Comparison of ENCODE assay signal across 10 cellular contexts in genomic region chr14:69038449-69039286, GRCh38. TPM values are rescaled to one million over a fixed set of nuclear protein-coding genes. Genes with fewer than 3 reads are reported as not detected.
DNase-seq lines count a peak whose midpoint lies in the region; ATAC-seq and TF ChIP-seq lines count a peak whose summit lies in the region.
"Had no signal": no experiment of that assay in that cellular context is flagged by ENCODE, and none has a peak within 500 bp of the region (broad histone marks: within the 10 kb centered on the region; RNA-seq: fewer than 3 reads in every experiment).

No MANE protein-coding gene starts in this region.

- no peak overlapping the region for H3K27ac Mint-ChIP-seq in activated CD4-positive, alpha-beta T cell treated with anti-CD3 and anti-CD28 coated beads, Interleukin-2, amount 10 ng/mL, durations not matched to agents 7 days and 5 days
- H3K27ac Mint-ChIP-seq: activated CD8-positive, alpha-beta T cell treated with anti-CD3 and anti-CD28 coated beads for 36 hours had no signal

- TF ChIP-seq CTCF in HFF-Myc (IDR thresholded peaks at IDR 0.05; ENCODE audit: low read depth, low read length, missing control alignments) = no peak
- TF ChIP-seq CTCF in astrocyte of the spinal cord (IDR thresholded peaks at IDR 0.05; ENCODE audit: low read depth, low read length) = no peak
- no peak for TF ChIP-seq CTCF in tibial artery (IDR thresholded peaks at IDR 0.05)

- H3K4me3 ChIP-seq in HFF-Myc (replicated peaks; ENCODE audit: low read depth, low read length) (no peak overlapping the region), astrocyte of the spinal cord (ENCODE audit: low read depth, low read length) (no peak overlapping the region), tibial artery (no peak overlapping the region)
- H3K4me3 ChIP-seq: breast epithelium had no signal

- intact Hi-C loops in tibial artery (cut with DNase I; ENCODE audit: low total_unique reads) = loop anchor here (2.0 kb wide), 1 partner anchor 58 kb away; no protein-coding TSS in a partner anchor

- H3K36me3 ChIP-seq in tibial artery = no peaks in the 10 kb centered on the region
- H3K36me3 ChIP-seq: breast epithelium had no signal

- CTCF ChIA-PET in activated CD4-positive, alpha-beta T cell treated with anti-CD3 and anti-CD28 coated beads, Interleukin-2, amount 10 ng/mL, durations not matched to agents 7 days and 5 days (lab: Charles Lee) = interaction anchor here (0.7 to 1.2 kb wide), 3 partner anchors 22 to 133 kb away, joined by 3 read pairs; no protein-coding TSS in a partner anchor

- no peaks in the 10 kb centered on the region for H3K9me3 ChIP-seq in tibial artery
- H3K9me3 ChIP-seq: breast epithelium had no signal

- no peak for ATAC-seq in GM21529 (IDR thresholded peaks at IDR 0.05; ENCODE audit: unreplicated experiment)

- peaks cover 4 to 82% (median 47%) of the 10 kb centered on the region in 4 donors for H3K4me1 ChIP-seq in tibial artery

- no peaks in the 10 kb centered on the region for H3K27me3 ChIP-seq in tibial artery
- H3K27me3 ChIP-seq: breast epithelium had no signal

- peak overlapping the region; percentile 87 to 91 for H3K27ac ChIP-seq in tibial artery

- POLR2A ChIA-PET in activated CD4-positive, alpha-beta T cell treated with anti-CD3 and anti-CD28 coated beads, Interleukin-2, amount 10 ng/mL, durations not matched to agents 7 days and 5 days (lab: Charles Lee) = no interaction called here

- no peaks in the 10 kb centered on the region for H3K4me1 Mint-ChIP-seq in activated CD4-positive, alpha-beta T cell treated with anti-CD3 and anti-CD28 coated beads, Interleukin-2, amount 10 ng/mL, durations not matched to agents 7 days and 5 days

- in situ Hi-C loops in astrocyte of the spinal cord (cut with HindIII; ENCODE audit: low sequenced_read_pairs) = no loop called here

- H3K27me3 Mint-ChIP-seq in activated CD4-positive, alpha-beta T cell treated with anti-CD3 and anti-CD28 coated beads, Interleukin-2, amount 10 ng/mL, durations not matched to agents 7 days and 5 days = peaks cover 54% of the 10 kb centered on the region

- H3K36me3 Mint-ChIP-seq in activated CD4-positive, alpha-beta T cell treated with anti-CD3 and anti-CD28 coated beads, Interleukin-2, amount 10 ng/mL, durations not matched to agents 7 days and 5 days (ENCODE audit: low read depth) = no peaks in the 10 kb centered on the region

- H3K4me3 Mint-ChIP-seq in activated CD4-positive, alpha-beta T cell treated with anti-CD3 and anti-CD28 coated beads, Interleukin-2, amount 10 ng/mL, durations not matched to agents 7 days and 5 days = no peak overlapping the region
- H3K4me3 Mint-ChIP-seq: activated CD8-positive, alpha-beta T cell treated with anti-CD3 and anti-CD28 coated beads for 36 hours had no signal

- DNase-seq in HFF-Myc (ENCODE audit: extremely low read depth, low read depth) (peak; percentile 63), astrocyte of the spinal cord (ENCODE audit: low read depth, low spot score) (peak; percentile 90), islet precursor cell (peak; percentile 71), tibial artery (no peak), DMS79 (lab: John Stamatoyannopoulos, UW) (no peak)
- DNase-seq in activated CD4-positive, alpha-beta T cell treated with anti-CD3 and anti-CD28 coated beads, Interleukin-2, amount 10 ng/mL, durations not matched to agents 7 days and 5 days = no peak
- DNase-seq: activated CD8-positive, alpha-beta T cell treated with anti-CD3 and anti-CD28 coated beads for 36 hours; stimulated activated CD4-positive, alpha-beta T cell treated with anti-CD3 and anti-CD28 coated beads, Interleukin-4, amount 100 ng/mL, for 4 hours had no signal

- H3K9me3 Mint-ChIP-seq in activated CD4-positive, alpha-beta T cell treated with anti-CD3 and anti-CD28 coated beads, Interleukin-2, amount 10 ng/mL, durations not matched to agents 7 days and 5 days = no peaks in the 10 kb centered on the region
- H3K9me3 Mint-ChIP-seq: activated CD8-positive, alpha-beta T cell treated with anti-CD3 and anti-CD28 coated beads for 36 hours had no signal

RNA-seq across cellular contexts. Expression of gene ACTN1, which starts 59.6 kb away (rescaled TPM):
- total RNA-seq in activated CD4-positive, alpha-beta T cell treated with anti-CD3 and anti-CD28 coated beads, Interleukin-2, amount 10 ng/mL, durations not matched to agents 7 days and 5 days = 10 to 100 TPM; 31.9 to 35.1 TPM

Comparison
In these comparisons a context has a peak if more than half of its experiments do, and no peak if none do; other contexts are left out.
1. DNase-seq: peak in HFF-Myc (single experiment), astrocyte of the spinal cord (single experiment) and islet precursor cell (single experiment); none in tibial artery (0 of 2), activated CD4-positive, alpha-beta T cell treated with anti-CD3 and anti-CD28 coated beads, Interleukin-2, amount 10 ng/mL, durations not matched to agents 7 days and 5 days (single experiment) and DMS79 (single experiment).